In genomic region chr12:114655934-114656697, GRCh38 we compare ENCODE assay signal across 1 cellular context.
TF ChIP-seq lines count a peak whose summit lies in the region.

No MANE protein-coding gene starts in this region.

TF ChIP-seq in HepG2, 621 proteins besides CTCF, POLR2A, EP300 and RAD21 (continued from another document and continues in another):
- TF ChIP-seq ZNF761 (CRISPR knock-in tag; conservative IDR thresholded peaks at IDR 0.05) (0 out of 2 replicates have a peak, but pooled peaks have one; percentile 19), ZFP36L1 (CRISPR knock-in tag; IDR thresholded peaks at IDR 0.05) (no peak; the same call in 1 of the 2 replicates), AGO2 (optimal IDR thresholded peaks at IDR 0.05; ENCODE audit: low read depth, low read length) (no peak), CBX5 (CRISPR knock-in tag; IDR thresholded peaks at IDR 0.05; ENCODE audit: borderline replicate concordance) (peak; percentile 66; the same call in 1 of the 2 replicates), FOXM1 (CRISPR knock-in tag; IDR thresholded peaks at IDR 0.05) (no peak), ETV5 (CRISPR knock-in tag; IDR thresholded peaks at IDR 0.05; ENCODE audit: borderline replicate concordance) (peak; percentile 75; the same call in 1 of the 2 replicates), HHEX (CRISPR knock-in tag; IDR thresholded peaks at IDR 0.05) (peak; percentile 31; the same call in 1 of the 2 replicates), ZNF350 (CRISPR knock-in tag; IDR thresholded peaks at IDR 0.05; ENCODE audit: borderline replicate concordance, low read depth) (peak; percentile 49; the same call in 1 of the 2 replicates), SIN3B (IDR thresholded peaks at IDR 0.05; ENCODE audit: low read length) (no peak), ZNF138 (CRISPR knock-in tag; IDR thresholded peaks at IDR 0.05; ENCODE audit: low read depth) (no peak), ZNF790 (CRISPR knock-in tag; IDR thresholded peaks at IDR 0.05; ENCODE audit: borderline replicate concordance) (no peak), ETV6 (CRISPR knock-in tag; conservative IDR thresholded peaks at IDR 0.05) (no peak), SSRP1 (CRISPR knock-in tag; IDR thresholded peaks at IDR 0.05) (no peak), CSRNP1 (CRISPR knock-in tag; IDR thresholded peaks at IDR 0.05) (no peak), SOX5 (CRISPR knock-in tag; IDR thresholded peaks at IDR 0.05; ENCODE audit: borderline replicate concordance) (peak; percentile 97), ZNF142 (CRISPR knock-in tag; IDR thresholded peaks at IDR 0.05) (no peak), MXD4 (CRISPR knock-in tag; IDR thresholded peaks at IDR 0.05) (no peak), ZNF720 (CRISPR knock-in tag; IDR thresholded peaks at IDR 0.05) (no peak), ZNF891 (CRISPR knock-in tag; IDR thresholded peaks at IDR 0.05) (no peak), HIVEP1 (CRISPR knock-in tag; IDR thresholded peaks at IDR 0.05) (no peak), DDIT3 (CRISPR knock-in tag; IDR thresholded peaks at IDR 0.05) (no peak), TP53 (CRISPR knock-in tag; conservative IDR thresholded peaks at IDR 0.05) (no peak), ISL2 (CRISPR knock-in tag; IDR thresholded peaks at IDR 0.05) (peak; percentile 98), ZSCAN22 (CRISPR knock-in tag; IDR thresholded peaks at IDR 0.05) (no peak), ZBTB7A (CRISPR knock-in tag; IDR thresholded peaks at IDR 0.05) (peak; percentile 20; the same call in 1 of the 2 replicates), ZFP90 (CRISPR knock-in tag; IDR thresholded peaks at IDR 0.05; ENCODE audit: borderline replicate concordance) (no peak; the same call in 1 of the 2 replicates), CEBPZ (IDR thresholded peaks at IDR 0.05; ENCODE audit: low read length) (no peak), PRMT3 (CRISPR knock-in tag; IDR thresholded peaks at IDR 0.05; ENCODE audit: borderline replicate concordance, low read depth) (no peak), ZNF616 (CRISPR knock-in tag; IDR thresholded peaks at IDR 0.05; ENCODE audit: low read depth) (no peak), ZNF30 (CRISPR knock-in tag; IDR thresholded peaks at IDR 0.05) (no peak)
- TF ChIP-seq, protein P1, sequence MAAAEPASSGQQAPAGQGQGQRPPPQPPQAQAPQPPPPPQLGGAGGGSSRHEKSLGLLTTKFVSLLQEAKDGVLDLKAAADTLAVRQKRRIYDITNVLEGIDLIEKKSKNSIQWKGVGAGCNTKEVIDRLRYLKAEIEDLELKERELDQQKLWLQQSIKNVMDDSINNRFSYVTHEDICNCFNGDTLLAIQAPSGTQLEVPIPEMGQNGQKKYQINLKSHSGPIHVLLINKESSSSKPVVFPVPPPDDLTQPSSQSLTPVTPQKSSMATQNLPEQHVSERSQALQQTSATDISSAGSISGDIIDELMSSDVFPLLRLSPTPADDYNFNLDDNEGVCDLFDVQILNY (CRISPR knock-in tag; conservative IDR thresholded peaks at IDR 0.05), result no peak
- TF ChIP-seq, protein P2, sequence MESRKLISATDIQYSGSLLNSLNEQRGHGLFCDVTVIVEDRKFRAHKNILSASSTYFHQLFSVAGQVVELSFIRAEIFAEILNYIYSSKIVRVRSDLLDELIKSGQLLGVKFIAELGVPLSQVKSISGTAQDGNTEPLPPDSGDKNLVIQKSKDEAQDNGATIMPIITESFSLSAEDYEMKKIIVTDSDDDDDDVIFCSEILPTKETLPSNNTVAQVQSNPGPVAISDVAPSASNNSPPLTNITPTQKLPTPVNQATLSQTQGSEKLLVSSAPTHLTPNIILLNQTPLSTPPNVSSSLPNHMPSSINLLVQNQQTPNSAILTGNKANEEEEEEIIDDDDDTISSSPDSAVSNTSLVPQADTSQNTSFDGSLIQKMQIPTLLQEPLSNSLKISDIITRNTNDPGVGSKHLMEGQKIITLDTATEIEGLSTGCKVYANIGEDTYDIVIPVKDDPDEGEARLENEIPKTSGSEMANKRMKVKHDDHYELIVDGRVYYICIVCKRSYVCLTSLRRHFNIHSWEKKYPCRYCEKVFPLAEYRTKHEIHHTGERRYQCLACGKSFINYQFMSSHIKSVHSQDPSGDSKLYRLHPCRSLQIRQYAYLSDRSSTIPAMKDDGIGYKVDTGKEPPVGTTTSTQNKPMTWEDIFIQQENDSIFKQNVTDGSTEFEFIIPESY (CRISPR knock-in tag; IDR thresholded peaks at IDR 0.05), result no peak
- TF ChIP-seq, protein P3, sequence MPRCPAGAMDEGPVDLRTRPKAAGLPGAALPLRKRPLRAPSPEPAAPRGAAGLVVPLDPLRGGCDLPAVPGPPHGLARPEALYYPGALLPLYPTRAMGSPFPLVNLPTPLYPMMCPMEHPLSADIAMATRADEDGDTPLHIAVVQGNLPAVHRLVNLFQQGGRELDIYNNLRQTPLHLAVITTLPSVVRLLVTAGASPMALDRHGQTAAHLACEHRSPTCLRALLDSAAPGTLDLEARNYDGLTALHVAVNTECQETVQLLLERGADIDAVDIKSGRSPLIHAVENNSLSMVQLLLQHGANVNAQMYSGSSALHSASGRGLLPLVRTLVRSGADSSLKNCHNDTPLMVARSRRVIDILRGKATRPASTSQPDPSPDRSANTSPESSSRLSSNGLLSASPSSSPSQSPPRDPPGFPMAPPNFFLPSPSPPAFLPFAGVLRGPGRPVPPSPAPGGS (CRISPR knock-in tag; IDR thresholded peaks at IDR 0.05), result 0 out of 2 replicates have a peak, but pooled peaks have one; percentile 43
- TF ChIP-seq, protein P4, sequence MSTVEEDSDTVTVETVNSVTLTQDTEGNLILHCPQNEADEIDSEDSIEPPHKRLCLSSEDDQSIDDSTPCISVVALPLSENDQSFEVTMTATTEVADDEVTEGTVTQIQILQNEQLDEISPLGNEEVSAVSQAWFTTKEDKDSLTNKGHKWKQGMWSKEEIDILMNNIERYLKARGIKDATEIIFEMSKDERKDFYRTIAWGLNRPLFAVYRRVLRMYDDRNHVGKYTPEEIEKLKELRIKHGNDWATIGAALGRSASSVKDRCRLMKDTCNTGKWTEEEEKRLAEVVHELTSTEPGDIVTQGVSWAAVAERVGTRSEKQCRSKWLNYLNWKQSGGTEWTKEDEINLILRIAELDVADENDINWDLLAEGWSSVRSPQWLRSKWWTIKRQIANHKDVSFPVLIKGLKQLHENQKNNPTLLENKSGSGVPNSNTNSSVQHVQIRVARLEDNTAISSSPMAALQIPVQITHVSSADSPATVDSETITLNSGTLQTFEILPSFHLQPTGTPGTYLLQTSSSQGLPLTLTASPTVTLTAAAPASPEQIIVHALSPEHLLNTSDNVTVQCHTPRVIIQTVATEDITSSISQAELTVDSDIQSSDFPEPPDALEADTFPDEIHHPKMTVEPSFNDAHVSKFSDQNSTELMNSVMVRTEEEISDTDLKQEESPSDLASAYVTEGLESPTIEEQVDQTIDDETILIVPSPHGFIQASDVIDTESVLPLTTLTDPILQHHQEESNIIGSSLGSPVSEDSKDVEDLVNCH (CRISPR knock-in tag; IDR thresholded peaks at IDR 0.05), result no peak
- TF ChIP-seq, protein P5, sequence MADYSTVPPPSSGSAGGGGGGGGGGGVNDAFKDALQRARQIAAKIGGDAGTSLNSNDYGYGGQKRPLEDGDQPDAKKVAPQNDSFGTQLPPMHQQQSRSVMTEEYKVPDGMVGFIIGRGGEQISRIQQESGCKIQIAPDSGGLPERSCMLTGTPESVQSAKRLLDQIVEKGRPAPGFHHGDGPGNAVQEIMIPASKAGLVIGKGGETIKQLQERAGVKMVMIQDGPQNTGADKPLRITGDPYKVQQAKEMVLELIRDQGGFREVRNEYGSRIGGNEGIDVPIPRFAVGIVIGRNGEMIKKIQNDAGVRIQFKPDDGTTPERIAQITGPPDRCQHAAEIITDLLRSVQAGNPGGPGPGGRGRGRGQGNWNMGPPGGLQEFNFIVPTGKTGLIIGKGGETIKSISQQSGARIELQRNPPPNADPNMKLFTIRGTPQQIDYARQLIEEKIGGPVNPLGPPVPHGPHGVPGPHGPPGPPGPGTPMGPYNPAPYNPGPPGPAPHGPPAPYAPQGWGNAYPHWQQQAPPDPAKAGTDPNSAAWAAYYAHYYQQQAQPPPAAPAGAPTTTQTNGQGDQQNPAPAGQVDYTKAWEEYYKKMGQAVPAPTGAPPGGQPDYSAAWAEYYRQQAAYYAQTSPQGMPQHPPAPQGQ (CRISPR knock-in tag; IDR thresholded peaks at IDR 0.05; ENCODE audit: borderline replicate concordance), result no peak
- TF ChIP-seq, protein P6, sequence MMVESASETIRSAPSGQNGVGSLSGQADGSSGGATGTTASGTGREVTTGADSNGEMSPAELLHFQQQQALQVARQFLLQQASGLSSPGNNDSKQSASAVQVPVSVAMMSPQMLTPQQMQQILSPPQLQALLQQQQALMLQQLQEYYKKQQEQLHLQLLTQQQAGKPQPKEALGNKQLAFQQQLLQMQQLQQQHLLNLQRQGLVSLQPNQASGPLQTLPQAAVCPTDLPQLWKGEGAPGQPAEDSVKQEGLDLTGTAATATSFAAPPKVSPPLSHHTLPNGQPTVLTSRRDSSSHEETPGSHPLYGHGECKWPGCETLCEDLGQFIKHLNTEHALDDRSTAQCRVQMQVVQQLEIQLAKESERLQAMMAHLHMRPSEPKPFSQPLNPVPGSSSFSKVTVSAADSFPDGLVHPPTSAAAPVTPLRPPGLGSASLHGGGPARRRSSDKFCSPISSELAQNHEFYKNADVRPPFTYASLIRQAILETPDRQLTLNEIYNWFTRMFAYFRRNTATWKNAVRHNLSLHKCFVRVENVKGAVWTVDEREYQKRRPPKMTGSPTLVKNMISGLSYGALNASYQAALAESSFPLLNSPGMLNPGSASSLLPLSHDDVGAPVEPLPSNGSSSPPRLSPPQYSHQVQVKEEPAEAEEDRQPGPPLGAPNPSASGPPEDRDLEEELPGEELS (CRISPR knock-in tag; IDR thresholded peaks at IDR 0.05), result peak; percentile 95
